ENCODE assay signal across 8 cellular contexts in genomic region chrX:9464435-9465371, GRCh38. TPM values are rescaled to one million over a fixed set of nuclear protein-coding genes. Genes with fewer than 3 reads are reported as not detected.
DNase-seq lines count a peak whose midpoint lies in the region; ATAC-seq and TF ChIP-seq lines count a peak whose summit lies in the region.

Gene TBL1X, plus strand, starts transcription at chrX:9465058. Its CDS starts 188,529 bp downstream, at chrX:9653587.

- no peak within 1 kb of the TSS for H3K9ac ChIP-seq in muscle layer of colon (ENCODE audit: low read length)

- DNase-seq in GM12864 (ENCODE audit: low read depth) (no peak), NCI-H69 (lab: John Stamatoyannopoulos, UW) (peak; percentile 77), superior temporal gyrus (ENCODE audit: extremely low spot score) (peak; percentile 13)
- peak; percentile 66 for DNase-seq in activated T-cell treated with anti-CD3 and anti-CD28 coated beads, Interleukin-2, amount 50 U/mL, for 1 hour

- 2 to 10% methylated on average over 21 to 99 of the region's 99 CpGs for WGBS in esophagus, 2 donors

- H3K36me3 ChIP-seq in esophagus (ENCODE audit: control insufficient read depth in 2 of 2, insufficient read depth in 2 of 2, low read length in 1 of 2) (no peaks in the 10 kb centered on the region), muscle layer of colon (ENCODE audit: insufficient read depth, low read length) (no peaks in the 10 kb centered on the region)

- H3K27ac ChIP-seq in esophagus (ENCODE audit: low read depth in 2 of 2, low read length in 1 of 2): peak within 1 kb of the TSS; percentile 73 to 80
- H3K27ac ChIP-seq in muscle layer of colon (ENCODE audit: low read depth, low read length): peak within 1 kb of the TSS; percentile 44

- H3K4me3 ChIP-seq in GM12864 (ENCODE audit: low read depth, low read length) (peak within 1 kb of the TSS; percentile 69), esophagus (ENCODE audit: low read depth in 1 of 2, low read length in 2 of 2) (peak within 1 kb of the TSS; percentile 54 to 68), muscle layer of colon (ENCODE audit: low read depth in 1 of 2, low read length in 2 of 2) (peak within 1 kb of the TSS; percentile 41 to 57)

- ATAC-seq in HG02623 (IDR thresholded peaks at IDR 0.05; ENCODE audit: unreplicated experiment) (peak; percentile 40), GM18870 (IDR thresholded peaks at IDR 0.05; ENCODE audit: unreplicated experiment) (no peak)

- H3K4me1 ChIP-seq in esophagus (ENCODE audit: control insufficient read depth in 2 of 2, insufficient read depth in 2 of 2, low read length in 1 of 2) (peaks cover 2 to 4% of the 10 kb centered on the region in 2 donors), muscle layer of colon (ENCODE audit: insufficient read depth, low read length) (peaks cover 16% of the 10 kb centered on the region)

- no peak for TF ChIP-seq CTCF in GM12864 (IDR thresholded peaks at IDR 0.05; ENCODE audit: low read depth, low read length, missing control alignments)

- H3K27me3 ChIP-seq in esophagus (ENCODE audit: control insufficient read depth in 1 of 2, insufficient read depth in 2 of 2, low read length in 2 of 2) (no peaks in the 10 kb centered on the region), muscle layer of colon (ENCODE audit: control insufficient read depth in 1 of 2, insufficient read depth in 2 of 2, low read length in 2 of 2) (peaks cover 0 to 13% of the 10 kb centered on the region in 2 donors)

- H3K9me3 ChIP-seq in esophagus (ENCODE audit: control insufficient read depth in 2 of 2, insufficient read depth in 1 of 2, low read depth in 1 of 2, low read length in 1 of 2) (no peaks in the 10 kb centered on the region), muscle layer of colon (ENCODE audit: low read length) (no peaks in the 10 kb centered on the region)

RNA-seq across cellular contexts. Expression of gene TBL1X, which starts in this region (rescaled TPM):
- 1 to 10 TPM; 3.7 to 5.8 TPM for polyA plus RNA-seq in esophagus
